Comparison of ENCODE assay signal across 30 cellular contexts in genomic region chr5:175257128-175257846, GRCh38.
"Had no signal": no experiment of that assay in that cellular context is flagged by ENCODE, and none has a peak within 500 bp of the region (broad histone marks: within the 10 kb centered on the region; RNA-seq: fewer than 3 reads in every experiment).

No MANE protein-coding gene starts in this region.

- H3K36me3 ChIP-seq: ascending aorta, cardiac muscle cell had no signal

- ATAC-seq: activated T-cell treated with anti-CD3 and anti-CD28 coated beads, Interleukin-2, amount 50 U/mL, for 72 hours had no signal

- H3K9me3 ChIP-seq: ascending aorta had no signal

- H3K27ac ChIP-seq: ascending aorta, cardiac muscle cell, VCaP had no signal

- DNase-seq: activated B cell treated with CpG ODN at 0.5 μM for 24 hours; activated CD4-positive, alpha-beta memory T cell treated with anti-CD3 and anti-CD28 coated beads for 36 hours; activated CD4-positive, alpha-beta T cell treated with anti-CD3 and anti-CD28 coated beads for 4 hours; activated CD4-positive, alpha-beta T cell treated with anti-CD3 and anti-CD28 coated beads, Interleukin-2, amount 50 U/mL, for 1 hour; activated CD4-positive, CD25-positive, alpha-beta regulatory T cell treated with anti-CD3 and anti-CD28 coated beads, Interleukin-2, amount 50 U/mL, for 72 hours; activated gamma-delta T cell; activated naive CD4-positive, alpha-beta T cell treated with Interleukin-2 at 50 U/mL for 16 hours; activated naive CD8-positive, alpha-beta T cell treated with anti-CD3 and anti-CD28 coated beads, Interleukin-2, amount 10 ng/mL, durations not matched to agents 7 days and 5 days; activated T-cell treated with anti-CD3 and anti-CD28 coated beads, Interleukin-2, amount 50 U/mL, for 1 hour; activated T-cell treated with anti-CD3 and anti-CD28 coated beads, Interleukin-2, amount 50 U/mL, for 72 hours; amygdala; Kasumi-1; MM.1S; MV-4-11; NCI-H1092; NCI-H1436 treated with DMSO at 0.1 percent for 48 hours; NCI-H1694 treated with DMSO at 0.1 percent for 48 hours; NCI-H2029; NCI-H510A; NCI-H526; NCI-H748 treated with DMSO at 0.1 percent for 48 hours; OCI-M1; Right ventricle myocardium superior; SW 1271; T-helper 1 cell; T-helper 2 cell; T-helper 9 cell had no signal

- H3K4me3 ChIP-seq: ascending aorta, cardiac muscle cell had no signal

- H3K27me3 ChIP-seq: ascending aorta, cardiac muscle cell had no signal
